In genomic region chr22:23281053-23281405, GRCh38 we compare ENCODE assay signal across 9 cellular contexts.
A peak's percentile ranks its signal among the peaks of the same experiment; 100 is the strongest.
DNase-seq lines count a peak whose midpoint lies in the region; ATAC-seq and TF ChIP-seq lines count a peak whose summit lies in the region.
"Had no signal": no experiment of that assay in that cellular context is flagged by ENCODE, and none has a peak within 500 bp of the region (broad histone marks: within the 10 kb centered on the region; RNA-seq: fewer than 3 reads in every experiment).

No MANE protein-coding gene starts in this region.

- WGBS in esophagus squamous epithelium, 2 donors = 100% methylated on average over 1 of the region's 11 CpGs

- peaks cover 6% of the 10 kb centered on the region for H3K4me1 Mint-ChIP-seq in T-helper 17 cell
- peaks cover 42% of the 10 kb centered on the region for H3K4me1 Mint-ChIP-seq in stimulated activated effector memory CD8-positive, alpha-beta T cell treated with anti-CD3 and anti-CD28 coated beads, Interleukin-12 subunit alpha, Interleukin-12 subunit beta, amount 100 ng/mL, for 72 hours
- peaks cover 0 to 42% (median 24%) of the 10 kb centered on the region in 3 donors for H3K4me1 Mint-ChIP-seq in T-cell
- H3K4me1 Mint-ChIP-seq in HFFc6 (ENCODE audit: low read depth) = peaks cover 26% of the 10 kb centered on the region

- DNase-seq in T-helper 17 cell (no peak), esophagus squamous epithelium (lab: John Stamatoyannopoulos, UW) (no peak), H7 (no peak), T-cell (no peak), HFFc6 (no peak), NCI-H82 treated with DMSO at 0.1 percent for 48 hours (lab: John Stamatoyannopoulos, UW; ENCODE audit: unreplicated experiment) (no peak)
- no peak for DNase-seq in stimulated activated effector memory CD8-positive, alpha-beta T cell treated with anti-CD3 and anti-CD28 coated beads, Interleukin-12 subunit alpha, Interleukin-12 subunit beta, amount 100 ng/mL, for 72 hours (ENCODE audit: low spot score in 2 of 2)

- POLR2A ChIA-PET in T-cell (lab: Charles Lee) = no interaction called here

- no peaks in the 10 kb centered on the region for H3K9me3 Mint-ChIP-seq in stimulated activated effector memory CD8-positive, alpha-beta T cell treated with anti-CD3 and anti-CD28 coated beads, Interleukin-12 subunit alpha, Interleukin-12 subunit beta, amount 100 ng/mL, for 72 hours
- H3K9me3 Mint-ChIP-seq in T-cell = no peaks in the 10 kb centered on the region
- no peaks in the 10 kb centered on the region for H3K9me3 Mint-ChIP-seq in HFFc6

- intact Hi-C loops in esophagus squamous epithelium (cut with DNase I) = no loop called here

- H3K27me3 ChIP-seq in HUES6 (ENCODE audit: control insufficient read depth, insufficient read depth, low read length) (no peaks in the 10 kb centered on the region), esophagus squamous epithelium (no peaks in the 10 kb centered on the region), H7 (ENCODE audit: control insufficient read depth, insufficient read depth, low read length) (no peaks in the 10 kb centered on the region)

- peaks cover 88% of the 10 kb centered on the region for H3K36me3 ChIP-seq in HUES6 (ENCODE audit: control insufficient read depth, insufficient read depth, low read length)
- peaks cover 0 to 77% (median 12%) of the 10 kb centered on the region in 3 donors for H3K36me3 ChIP-seq in esophagus squamous epithelium
- H3K36me3 ChIP-seq in H7 (replicated peaks; ENCODE audit: control insufficient read depth, insufficient read depth, low read length) = peaks cover 19% of the 10 kb centered on the region

- CTCF ChIA-PET in T-cell (lab: Charles Lee) = no interaction called here

- ATAC-seq in T-helper 17 cell (no peak), T-cell (replicated peaks in 1 of 4) (no peak)
- no peak for ATAC-seq in stimulated activated effector memory CD8-positive, alpha-beta T cell treated with anti-CD3 and anti-CD28 coated beads, Interleukin-12 subunit alpha, Interleukin-12 subunit beta, amount 100 ng/mL, for 72 hours

- H3K9ac ChIP-seq in HUES6 (ENCODE audit: low read length) = peak overlapping the region; percentile 26

- H3K4me3 ChIP-seq in HUES6 (ENCODE audit: low read depth, low read length) = no peak overlapping the region
- no peak overlapping the region for H3K4me3 ChIP-seq in esophagus squamous epithelium
- no peak overlapping the region for H3K4me3 ChIP-seq in H7 (ENCODE audit: insufficient read depth, low read depth, low read length)

- no peak for TF ChIP-seq POLR2A in esophagus squamous epithelium (IDR thresholded peaks at IDR 0.05)

- H3K4me3 Mint-ChIP-seq in T-helper 17 cell (no peak overlapping the region), T-cell (no peak overlapping the region), HFFc6 (no peak overlapping the region)
- peak overlapping the region; percentile 11 for H3K4me3 Mint-ChIP-seq in stimulated activated effector memory CD8-positive, alpha-beta T cell treated with anti-CD3 and anti-CD28 coated beads, Interleukin-12 subunit alpha, Interleukin-12 subunit beta, amount 100 ng/mL, for 72 hours
- H3K4me3 Mint-ChIP-seq: activated CD8-positive, alpha-beta memory T cell treated with anti-CD3 and anti-CD28 coated beads, Interleukin-2, amount 10 ng/mL, durations not matched to agents 7 days and 5 days had no signal

- H3K9me3 ChIP-seq in HUES6 (ENCODE audit: control insufficient read depth, insufficient read depth, low read depth, low read length) (no peaks in the 10 kb centered on the region), T-helper 17 cell (ENCODE audit: control insufficient read depth, low read length, poor library complexity, severe bottlenecking) (no peaks in the 10 kb centered on the region), esophagus squamous epithelium (no peaks in the 10 kb centered on the region)

- H3K36me3 Mint-ChIP-seq in T-helper 17 cell (ENCODE audit: low read depth) (no peaks in the 10 kb centered on the region), T-cell (peaks cover 14% of the 10 kb centered on the region), HFFc6 (ENCODE audit: low read depth) (no peaks in the 10 kb centered on the region; the same call in 1 of the 2 replicates)
- peaks cover 9% of the 10 kb centered on the region for H3K36me3 Mint-ChIP-seq in stimulated activated effector memory CD8-positive, alpha-beta T cell treated with anti-CD3 and anti-CD28 coated beads, Interleukin-12 subunit alpha, Interleukin-12 subunit beta, amount 100 ng/mL, for 72 hours
- H3K36me3 Mint-ChIP-seq: activated CD8-positive, alpha-beta memory T cell treated with anti-CD3 and anti-CD28 coated beads, Interleukin-2, amount 10 ng/mL, durations not matched to agents 7 days and 5 days had no signal

- TF ChIP-seq CTCF in esophagus squamous epithelium (IDR thresholded peaks at IDR 0.05) = no peak
- no peak for TF ChIP-seq CTCF in HFFc6 (IDR thresholded peaks at IDR 0.05)

- H3K4me1 ChIP-seq in HUES6 (ENCODE audit: control insufficient read depth, insufficient read depth, low read length) (peaks cover 9% of the 10 kb centered on the region; the same call in 1 of the 2 replicates), esophagus squamous epithelium (peaks cover 28 to 80% (median 49%) of the 10 kb centered on the region in 3 donors)

- H3K27me3 Mint-ChIP-seq in T-helper 17 cell = no peaks in the 10 kb centered on the region
- H3K27me3 Mint-ChIP-seq in T-cell = no peaks in the 10 kb centered on the region
- H3K27me3 Mint-ChIP-seq in HFFc6 (ENCODE audit: insufficient read depth) = peaks cover 3% of the 10 kb centered on the region; the same call in 1 of the 2 replicates
- H3K27me3 Mint-ChIP-seq: activated CD8-positive, alpha-beta memory T cell treated with anti-CD3 and anti-CD28 coated beads, Interleukin-2, amount 10 ng/mL, durations not matched to agents 7 days and 5 days had no signal

- H3K27ac ChIP-seq in HUES6 (ENCODE audit: low read depth, low read length) (0 out of 2 replicates have a peak overlapping the region, but pooled peaks have one; percentile 26), esophagus squamous epithelium (peak overlapping the region; percentile 77 to 90 (median 84))

- H3K27ac Mint-ChIP-seq in T-helper 17 cell (peak overlapping the region; percentile 29), T-cell (peak overlapping the region in 1 of 2 donors; percentile 48), HFFc6 (no peak overlapping the region)
- H3K27ac Mint-ChIP-seq in stimulated activated effector memory CD8-positive, alpha-beta T cell treated with anti-CD3 and anti-CD28 coated beads, Interleukin-12 subunit alpha, Interleukin-12 subunit beta, amount 100 ng/mL, for 72 hours = peak overlapping the region; percentile 80
